In the genomic region with DNA sequence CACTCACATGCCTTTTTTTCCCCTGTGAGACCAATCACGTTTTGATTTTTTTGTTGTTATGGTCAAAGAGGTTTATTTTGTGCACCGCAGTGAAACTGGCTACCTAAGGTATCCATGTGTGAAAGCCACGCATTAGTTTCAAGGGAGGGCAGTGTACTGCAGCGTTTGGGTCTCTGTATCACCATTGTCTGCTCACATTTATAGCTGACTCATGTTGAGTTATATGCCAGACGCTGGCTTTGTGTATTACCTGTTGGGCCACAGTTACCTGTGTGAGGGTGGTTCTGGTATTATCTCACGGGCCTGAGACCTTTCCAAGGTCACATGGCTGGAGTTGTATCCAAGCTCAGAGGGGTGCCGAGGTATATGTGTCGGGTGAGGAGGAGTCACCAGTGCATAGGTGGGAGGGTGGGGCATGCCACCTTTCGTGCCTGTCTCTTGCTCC, we compare ENCODE assay signal across 8 cellular contexts.
DNase-seq lines count a peak whose midpoint lies in the region; ATAC-seq, FAIRE-seq and TF ChIP-seq lines count a peak whose summit lies in the region.

No MANE protein-coding gene starts in this region.

- H2BK120ac ChIP-seq in neuronal stem cell (ENCODE audit: low read depth, low read length): no peak overlapping the region

- no peak overlapping the region for H3K14ac ChIP-seq in neuronal stem cell (ENCODE audit: low read length)

- no peak overlapping the region for H2BK5ac ChIP-seq in neuronal stem cell (ENCODE audit: low read length)

- no peak overlapping the region for H3K23ac ChIP-seq in neuronal stem cell (ENCODE audit: low read depth, low read length, poor library complexity)

- H3K27me3 ChIP-seq in body of pancreas: no peaks in the 10 kb centered on the region
- H3K27me3 ChIP-seq in pancreas: no peaks in the 10 kb centered on the region
- no peaks in the 10 kb centered on the region for H3K27me3 ChIP-seq in neuronal stem cell (ENCODE audit: control insufficient read depth in 3 of 3, insufficient read depth in 3 of 3, low read depth in 1 of 3, low read length in 3 of 3)

- H3K36me3 ChIP-seq in body of pancreas (replicated peaks in 1 of 2; ENCODE audit: insufficient read depth in 1 of 2, low read depth in 2 of 2) (no peaks in the 10 kb centered on the region), pancreas (no peaks in the 10 kb centered on the region), neuronal stem cell (replicated peaks in 1 of 2; ENCODE audit: control insufficient read depth in 2 of 2, insufficient read depth in 2 of 2, low read length in 2 of 2) (no peaks in the 10 kb centered on the region)

- no peaks in the 10 kb centered on the region for H3K9me3 ChIP-seq in body of pancreas
- H3K9me3 ChIP-seq in pancreas: no peaks in the 10 kb centered on the region
- H3K9me3 ChIP-seq in neuronal stem cell (replicated peaks in 1 of 2; ENCODE audit: control insufficient read depth in 2 of 2, insufficient read depth in 1 of 2, low read depth in 1 of 2, low read length in 2 of 2): no peaks in the 10 kb centered on the region

- no peaks in the 10 kb centered on the region for H3K79me1 ChIP-seq in neuronal stem cell (ENCODE audit: low read depth, low read length)

- H3K4me3 ChIP-seq in body of pancreas: no peak overlapping the region
- no peak overlapping the region for H3K4me3 ChIP-seq in pancreas
- H3K4me3 ChIP-seq in neuronal stem cell (ENCODE audit: low read length in 2 of 2): no peak overlapping the region

- H3K27ac ChIP-seq in body of pancreas (peak overlapping the region; percentile 25 to 62 (median 42)), pancreas (peak overlapping the region in 3 of 4 donors; percentile 6 to 73 (median 62)), neuronal stem cell (replicated peaks; ENCODE audit: low read length) (no peak overlapping the region)

- H2BK12ac ChIP-seq in neuronal stem cell (ENCODE audit: low read length): no peak overlapping the region

- 26 to 28% methylated on average over 9 of the region's 9 CpGs for WGBS in body of pancreas, 2 donors
- WGBS in pancreas, 2 donors: 32 to 37% methylated on average over 9 of the region's 9 CpGs
- WGBS in neuronal stem cell (ENCODE audit: extremely low coverage in 2 of 2, insufficient read length in 2 of 2, insufficient replicate concordance in 1 of 2), 2 donors: no CpG with 5 or more reads among the region's 9 CpGs

- no peak overlapping the region for H2AK5ac ChIP-seq in neuronal stem cell (ENCODE audit: low read depth, low read length)

- H3K4ac ChIP-seq in neuronal stem cell (ENCODE audit: low read length): no peak overlapping the region

- no peak overlapping the region for H4K91ac ChIP-seq in neuronal stem cell (ENCODE audit: low read depth, low read length, poor library complexity)

- intact Hi-C loops in body of pancreas (cut with DNase I): no loop called here
- intact Hi-C loops in pancreas (cut with DNase I): no loop called here

- no peak overlapping the region for H2AFZ ChIP-seq in neuronal stem cell (ENCODE audit: low read length)

- TF ChIP-seq POLR2A in body of pancreas (IDR thresholded peaks at IDR 0.05): no peak

- H2BK15ac ChIP-seq in neuronal stem cell (ENCODE audit: low read length): no peak overlapping the region

- FAIRE-seq in pancreas (lab: Jason Lieb, UNC): no peak

- H3K18ac ChIP-seq in neuronal stem cell (ENCODE audit: low read length): no peak overlapping the region

- peak in 3 of 4 donors; percentile 30 to 47 (median 38) for DNase-seq in body of pancreas
- DNase-seq in pancreas: no peak
- no peak for DNase-seq in NCI-H128 (lab: John Stamatoyannopoulos, UW; ENCODE audit: unreplicated experiment)
- DNase-seq in iPS-NIHi7 (ENCODE audit: extremely low spot score): no peak
- DNase-seq in neuronal stem cell (ENCODE audit: low spot score): no peak
- DNase-seq in activated gamma-delta T cell (lab: John Stamatoyannopoulos, UW): no peak

- no peak overlapping the region for H3K4me2 ChIP-seq in neuronal stem cell (ENCODE audit: insufficient read depth, low read length, poor library complexity, severe bottlenecking)

- ATAC-seq in GM18907 (IDR thresholded peaks at IDR 0.05; ENCODE audit: unreplicated experiment): peak; percentile 63
- ATAC-seq in HG02981 (IDR thresholded peaks at IDR 0.05; ENCODE audit: unreplicated experiment): peak; percentile 74
- ATAC-seq in body of pancreas: peak; percentile 85
- peak; percentile 78 to 88 (median 80) for ATAC-seq in pancreas

- no peak for TF ChIP-seq CTCF in body of pancreas (IDR thresholded peaks at IDR 0.05)
- no peak for TF ChIP-seq CTCF in pancreas (IDR thresholded peaks at IDR 0.05)

- H4K8ac ChIP-seq in neuronal stem cell (ENCODE audit: low read depth, low read length): no peak overlapping the region

- H3K4me1 ChIP-seq in body of pancreas (peaks cover 15% of the 10 kb centered on the region), pancreas (peaks cover 0 to 14% (median 0%) of the 10 kb centered on the region in 3 donors), neuronal stem cell (ENCODE audit: control insufficient read depth in 2 of 2, insufficient read depth in 1 of 2, low read depth in 1 of 2, low read length in 2 of 2) (peaks cover 9 to 13% of the 10 kb centered on the region in 2 donors)

- no peak overlapping the region for H3K9ac ChIP-seq in neuronal stem cell (ENCODE audit: low read depth, low read length, poor library complexity)

Comparison
In these comparisons a context has a peak if more than half of its experiments do, and no peak if none do; other contexts are left out.
1. DNase-seq: peak in body of pancreas (3 of 4); none in pancreas (0 of 6), NCI-H128 (single experiment), iPS-NIHi7 (single experiment), neuronal stem cell (single experiment) and activated gamma-delta T cell (single experiment).
2. Peak in every context shown above with its lines, with median percentiles within 50 percentile points of each other: ATAC-seq.